Comparison of ENCODE assay signal across 2 cellular contexts in the genomic region with DNA sequence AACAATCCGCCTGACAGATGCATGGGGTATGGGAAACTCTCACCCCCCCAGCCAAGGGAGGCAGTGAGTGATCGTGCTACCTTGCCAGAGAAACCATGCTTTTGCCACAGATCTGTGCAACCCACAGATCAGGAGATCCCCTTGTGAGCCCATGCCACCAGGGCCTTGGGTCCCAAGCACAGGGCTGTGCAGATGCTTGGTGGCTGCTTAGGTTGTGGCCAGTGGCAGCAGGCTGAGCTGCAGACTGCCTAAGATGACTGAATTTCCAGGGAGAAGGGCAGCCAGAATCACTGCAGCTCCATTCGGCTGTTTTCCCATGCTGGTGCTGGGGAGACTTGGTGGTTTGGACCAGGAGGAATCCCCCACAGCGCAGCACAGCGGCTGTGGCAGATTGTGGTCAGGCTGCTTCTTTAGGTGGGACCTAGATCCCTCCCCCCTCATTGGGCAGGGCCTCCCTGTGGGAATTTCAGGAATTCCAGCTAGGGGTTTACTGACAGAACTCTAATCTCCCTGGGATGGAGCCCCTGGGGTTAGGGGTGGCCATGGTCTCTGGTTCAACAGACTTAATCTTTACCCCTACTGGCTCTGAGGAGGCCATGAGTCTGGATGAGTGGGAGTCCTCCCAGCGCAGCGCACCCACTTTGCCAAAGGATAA.
TF ChIP-seq lines count a peak whose summit lies in the region.

No MANE protein-coding gene starts in this region.

TF ChIP-seq in GM23338, 12 proteins besides CTCF, POLR2A, EP300 and RAD21 (continued from another document):
- no peak for TF ChIP-seq POLR2AphosphoS5 (IDR thresholded peaks at IDR 0.05; ENCODE audit: low read depth)
- TF ChIP-seq, protein P1, sequence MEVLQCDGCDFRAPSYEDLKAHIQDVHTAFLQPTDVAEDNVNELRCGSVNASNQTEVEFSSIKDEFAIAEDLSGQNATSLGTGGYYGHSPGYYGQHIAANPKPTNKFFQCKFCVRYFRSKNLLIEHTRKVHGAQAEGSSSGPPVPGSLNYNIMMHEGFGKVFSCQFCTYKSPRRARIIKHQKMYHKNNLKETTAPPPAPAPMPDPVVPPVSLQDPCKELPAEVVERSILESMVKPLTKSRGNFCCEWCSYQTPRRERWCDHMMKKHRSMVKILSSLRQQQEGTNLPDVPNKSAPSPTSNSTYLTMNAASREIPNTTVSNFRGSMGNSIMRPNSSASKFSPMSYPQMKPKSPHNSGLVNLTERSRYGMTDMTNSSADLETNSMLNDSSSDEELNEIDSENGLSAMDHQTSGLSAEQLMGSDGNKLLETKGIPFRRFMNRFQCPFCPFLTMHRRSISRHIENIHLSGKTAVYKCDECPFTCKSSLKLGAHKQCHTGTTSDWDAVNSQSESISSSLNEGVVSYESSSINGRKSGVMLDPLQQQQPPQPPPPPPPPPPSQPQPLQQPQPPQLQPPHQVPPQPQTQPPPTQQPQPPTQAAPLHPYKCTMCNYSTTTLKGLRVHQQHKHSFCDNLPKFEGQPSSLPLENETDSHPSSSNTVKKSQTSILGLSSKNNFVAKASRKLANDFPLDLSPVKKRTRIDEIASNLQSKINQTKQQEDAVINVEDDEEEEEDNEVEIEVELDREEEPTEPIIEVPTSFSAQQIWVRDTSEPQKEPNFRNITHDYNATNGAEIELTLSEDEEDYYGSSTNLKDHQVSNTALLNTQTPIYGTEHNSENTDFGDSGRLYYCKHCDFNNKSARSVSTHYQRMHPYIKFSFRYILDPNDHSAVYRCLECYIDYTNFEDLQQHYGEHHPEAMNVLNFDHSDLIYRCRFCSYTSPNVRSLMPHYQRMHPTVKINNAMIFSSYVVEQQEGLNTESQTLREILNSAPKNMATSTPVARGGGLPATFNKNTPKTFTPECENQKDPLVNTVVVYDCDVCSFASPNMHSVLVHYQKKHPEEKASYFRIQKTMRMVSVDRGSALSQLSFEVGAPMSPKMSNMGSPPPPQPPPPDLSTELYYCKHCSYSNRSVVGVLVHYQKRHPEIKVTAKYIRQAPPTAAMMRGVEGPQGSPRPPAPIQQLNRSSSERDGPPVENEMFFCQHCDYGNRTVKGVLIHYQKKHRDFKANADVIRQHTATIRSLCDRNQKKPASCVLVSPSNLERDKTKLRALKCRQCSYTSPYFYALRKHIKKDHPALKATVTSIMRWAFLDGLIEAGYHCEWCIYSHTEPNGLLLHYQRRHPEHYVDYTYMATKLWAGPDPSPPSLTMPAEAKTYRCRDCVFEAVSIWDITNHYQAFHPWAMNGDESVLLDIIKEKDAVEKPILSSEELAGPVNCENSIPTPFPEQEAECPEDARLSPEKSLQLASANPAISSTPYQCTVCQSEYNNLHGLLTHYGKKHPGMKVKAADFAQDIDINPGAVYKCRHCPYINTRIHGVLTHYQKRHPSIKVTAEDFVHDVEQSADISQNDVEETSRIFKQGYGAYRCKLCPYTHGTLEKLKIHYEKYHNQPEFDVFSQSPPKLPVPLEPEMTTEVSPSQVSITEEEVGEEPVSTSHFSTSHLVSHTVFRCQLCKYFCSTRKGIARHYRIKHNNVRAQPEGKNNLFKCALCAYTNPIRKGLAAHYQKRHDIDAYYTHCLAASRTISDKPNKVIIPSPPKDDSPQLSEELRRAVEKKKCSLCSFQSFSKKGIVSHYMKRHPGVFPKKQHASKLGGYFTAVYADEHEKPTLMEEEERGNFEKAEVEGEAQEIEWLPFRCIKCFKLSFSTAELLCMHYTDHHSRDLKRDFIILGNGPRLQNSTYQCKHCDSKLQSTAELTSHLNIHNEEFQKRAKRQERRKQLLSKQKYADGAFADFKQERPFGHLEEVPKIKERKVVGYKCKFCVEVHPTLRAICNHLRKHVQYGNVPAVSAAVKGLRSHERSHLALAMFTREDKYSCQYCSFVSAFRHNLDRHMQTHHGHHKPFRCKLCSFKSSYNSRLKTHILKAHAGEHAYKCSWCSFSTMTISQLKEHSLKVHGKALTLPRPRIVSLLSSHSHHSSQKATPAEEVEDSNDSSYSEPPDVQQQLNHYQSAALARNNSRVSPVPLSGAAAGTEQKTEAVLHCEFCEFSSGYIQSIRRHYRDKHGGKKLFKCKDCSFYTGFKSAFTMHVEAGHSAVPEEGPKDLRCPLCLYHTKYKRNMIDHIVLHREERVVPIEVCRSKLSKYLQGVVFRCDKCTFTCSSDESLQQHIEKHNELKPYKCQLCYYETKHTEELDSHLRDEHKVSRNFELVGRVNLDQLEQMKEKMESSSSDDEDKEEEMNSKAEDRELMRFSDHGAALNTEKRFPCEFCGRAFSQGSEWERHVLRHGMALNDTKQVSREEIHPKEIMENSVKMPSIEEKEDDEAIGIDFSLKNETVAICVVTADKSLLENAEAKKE (CRISPR knock-in tag; IDR thresholded peaks at IDR 0.05), result no peak
- TF ChIP-seq, protein P2, sequence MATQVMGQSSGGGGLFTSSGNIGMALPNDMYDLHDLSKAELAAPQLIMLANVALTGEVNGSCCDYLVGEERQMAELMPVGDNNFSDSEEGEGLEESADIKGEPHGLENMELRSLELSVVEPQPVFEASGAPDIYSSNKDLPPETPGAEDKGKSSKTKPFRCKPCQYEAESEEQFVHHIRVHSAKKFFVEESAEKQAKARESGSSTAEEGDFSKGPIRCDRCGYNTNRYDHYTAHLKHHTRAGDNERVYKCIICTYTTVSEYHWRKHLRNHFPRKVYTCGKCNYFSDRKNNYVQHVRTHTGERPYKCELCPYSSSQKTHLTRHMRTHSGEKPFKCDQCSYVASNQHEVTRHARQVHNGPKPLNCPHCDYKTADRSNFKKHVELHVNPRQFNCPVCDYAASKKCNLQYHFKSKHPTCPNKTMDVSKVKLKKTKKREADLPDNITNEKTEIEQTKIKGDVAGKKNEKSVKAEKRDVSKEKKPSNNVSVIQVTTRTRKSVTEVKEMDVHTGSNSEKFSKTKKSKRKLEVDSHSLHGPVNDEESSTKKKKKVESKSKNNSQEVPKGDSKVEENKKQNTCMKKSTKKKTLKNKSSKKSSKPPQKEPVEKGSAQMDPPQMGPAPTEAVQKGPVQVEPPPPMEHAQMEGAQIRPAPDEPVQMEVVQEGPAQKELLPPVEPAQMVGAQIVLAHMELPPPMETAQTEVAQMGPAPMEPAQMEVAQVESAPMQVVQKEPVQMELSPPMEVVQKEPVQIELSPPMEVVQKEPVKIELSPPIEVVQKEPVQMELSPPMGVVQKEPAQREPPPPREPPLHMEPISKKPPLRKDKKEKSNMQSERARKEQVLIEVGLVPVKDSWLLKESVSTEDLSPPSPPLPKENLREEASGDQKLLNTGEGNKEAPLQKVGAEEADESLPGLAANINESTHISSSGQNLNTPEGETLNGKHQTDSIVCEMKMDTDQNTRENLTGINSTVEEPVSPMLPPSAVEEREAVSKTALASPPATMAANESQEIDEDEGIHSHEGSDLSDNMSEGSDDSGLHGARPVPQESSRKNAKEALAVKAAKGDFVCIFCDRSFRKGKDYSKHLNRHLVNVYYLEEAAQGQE (IDR thresholded peaks at IDR 0.05; ENCODE audit: unreplicated experiment), result no peak
- TF ChIP-seq JUNB (IDR thresholded peaks at IDR 0.05; ENCODE audit: unreplicated experiment), result no peak
- TF ChIP-seq ZNF114 (CRISPR knock-in tag; IDR thresholded peaks at IDR 0.05), result no peak
- TF ChIP-seq NANOG (IDR thresholded peaks at IDR 0.05; ENCODE audit: borderline replicate concordance), result no peak
- TF ChIP-seq CREB1 (CRISPR knock-in tag; IDR thresholded peaks at IDR 0.05; ENCODE audit: low read depth), result no peak
TF ChIP-seq in GM23338: peak in this region for 0.

TF ChIP-seq in WTC11, 78 proteins besides CTCF, POLR2A, EP300 and RAD21 (continued from another document):
- TF ChIP-seq, protein P3, sequence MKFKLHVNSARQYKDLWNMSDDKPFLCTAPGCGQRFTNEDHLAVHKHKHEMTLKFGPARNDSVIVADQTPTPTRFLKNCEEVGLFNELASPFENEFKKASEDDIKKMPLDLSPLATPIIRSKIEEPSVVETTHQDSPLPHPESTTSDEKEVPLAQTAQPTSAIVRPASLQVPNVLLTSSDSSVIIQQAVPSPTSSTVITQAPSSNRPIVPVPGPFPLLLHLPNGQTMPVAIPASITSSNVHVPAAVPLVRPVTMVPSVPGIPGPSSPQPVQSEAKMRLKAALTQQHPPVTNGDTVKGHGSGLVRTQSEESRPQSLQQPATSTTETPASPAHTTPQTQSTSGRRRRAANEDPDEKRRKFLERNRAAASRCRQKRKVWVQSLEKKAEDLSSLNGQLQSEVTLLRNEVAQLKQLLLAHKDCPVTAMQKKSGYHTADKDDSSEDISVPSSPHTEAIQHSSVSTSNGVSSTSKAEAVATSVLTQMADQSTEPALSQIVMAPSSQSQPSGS (CRISPR knock-in tag; IDR thresholded peaks at IDR 0.05; ENCODE audit: borderline replicate concordance, low read depth), result no peak
- TF ChIP-seq, protein P4, sequence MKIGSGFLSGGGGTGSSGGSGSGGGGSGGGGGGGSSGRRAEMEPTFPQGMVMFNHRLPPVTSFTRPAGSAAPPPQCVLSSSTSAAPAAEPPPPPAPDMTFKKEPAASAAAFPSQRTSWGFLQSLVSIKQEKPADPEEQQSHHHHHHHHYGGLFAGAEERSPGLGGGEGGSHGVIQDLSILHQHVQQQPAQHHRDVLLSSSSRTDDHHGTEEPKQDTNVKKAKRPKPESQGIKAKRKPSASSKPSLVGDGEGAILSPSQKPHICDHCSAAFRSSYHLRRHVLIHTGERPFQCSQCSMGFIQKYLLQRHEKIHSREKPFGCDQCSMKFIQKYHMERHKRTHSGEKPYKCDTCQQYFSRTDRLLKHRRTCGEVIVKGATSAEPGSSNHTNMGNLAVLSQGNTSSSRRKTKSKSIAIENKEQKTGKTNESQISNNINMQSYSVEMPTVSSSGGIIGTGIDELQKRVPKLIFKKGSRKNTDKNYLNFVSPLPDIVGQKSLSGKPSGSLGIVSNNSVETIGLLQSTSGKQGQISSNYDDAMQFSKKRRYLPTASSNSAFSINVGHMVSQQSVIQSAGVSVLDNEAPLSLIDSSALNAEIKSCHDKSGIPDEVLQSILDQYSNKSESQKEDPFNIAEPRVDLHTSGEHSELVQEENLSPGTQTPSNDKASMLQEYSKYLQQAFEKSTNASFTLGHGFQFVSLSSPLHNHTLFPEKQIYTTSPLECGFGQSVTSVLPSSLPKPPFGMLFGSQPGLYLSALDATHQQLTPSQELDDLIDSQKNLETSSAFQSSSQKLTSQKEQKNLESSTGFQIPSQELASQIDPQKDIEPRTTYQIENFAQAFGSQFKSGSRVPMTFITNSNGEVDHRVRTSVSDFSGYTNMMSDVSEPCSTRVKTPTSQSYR (CRISPR knock-in tag; IDR thresholded peaks at IDR 0.05), result no peak
- TF ChIP-seq PRRX2 (CRISPR knock-in tag; IDR thresholded peaks at IDR 0.05) (no peak), ZNF219 (CRISPR knock-in tag; IDR thresholded peaks at IDR 0.05; ENCODE audit: borderline replicate concordance) (no peak), GRHL2 (CRISPR knock-in tag; IDR thresholded peaks at IDR 0.05; ENCODE audit: insufficient replicate concordance, severe bottlenecking) (no peak), CREM (CRISPR knock-in tag; IDR thresholded peaks at IDR 0.05) (no peak), ZNF416 (CRISPR knock-in tag; IDR thresholded peaks at IDR 0.05) (no peak), FOXP1 (CRISPR knock-in tag; IDR thresholded peaks at IDR 0.05; ENCODE audit: borderline replicate concordance) (no peak), ZNF317 (CRISPR knock-in tag; IDR thresholded peaks at IDR 0.05; ENCODE audit: borderline replicate concordance, low read depth) (no peak), IRF2 (CRISPR knock-in tag; IDR thresholded peaks at IDR 0.05; ENCODE audit: borderline replicate concordance, low read depth) (no peak), NR3C1 (CRISPR knock-in tag; conservative IDR thresholded peaks at IDR 0.05; ENCODE audit: low read depth) (no peak)
- TF ChIP-seq, protein P5, sequence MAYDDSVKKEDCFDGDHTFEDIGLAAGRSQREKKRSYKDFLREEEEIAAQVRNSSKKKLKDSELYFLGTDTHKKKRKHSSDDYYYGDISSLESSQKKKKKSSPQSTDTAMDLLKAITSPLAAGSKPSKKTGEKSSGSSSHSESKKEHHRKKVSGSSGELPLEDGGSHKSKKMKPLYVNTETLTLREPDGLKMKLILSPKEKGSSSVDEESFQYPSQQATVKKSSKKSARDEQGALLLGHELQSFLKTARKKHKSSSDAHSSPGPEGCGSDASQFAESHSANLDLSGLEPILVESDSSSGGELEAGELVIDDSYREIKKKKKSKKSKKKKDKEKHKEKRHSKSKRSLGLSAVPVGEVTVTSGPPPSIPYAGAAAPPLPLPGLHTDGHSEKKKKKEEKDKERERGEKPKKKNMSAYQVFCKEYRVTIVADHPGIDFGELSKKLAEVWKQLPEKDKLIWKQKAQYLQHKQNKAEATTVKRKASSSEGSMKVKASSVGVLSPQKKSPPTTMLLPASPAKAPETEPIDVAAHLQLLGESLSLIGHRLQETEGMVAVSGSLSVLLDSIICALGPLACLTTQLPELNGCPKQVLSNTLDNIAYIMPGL (CRISPR knock-in tag; IDR thresholded peaks at IDR 0.05), result no peak
- TF ChIP-seq, protein P6, sequence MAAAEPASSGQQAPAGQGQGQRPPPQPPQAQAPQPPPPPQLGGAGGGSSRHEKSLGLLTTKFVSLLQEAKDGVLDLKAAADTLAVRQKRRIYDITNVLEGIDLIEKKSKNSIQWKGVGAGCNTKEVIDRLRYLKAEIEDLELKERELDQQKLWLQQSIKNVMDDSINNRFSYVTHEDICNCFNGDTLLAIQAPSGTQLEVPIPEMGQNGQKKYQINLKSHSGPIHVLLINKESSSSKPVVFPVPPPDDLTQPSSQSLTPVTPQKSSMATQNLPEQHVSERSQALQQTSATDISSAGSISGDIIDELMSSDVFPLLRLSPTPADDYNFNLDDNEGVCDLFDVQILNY (CRISPR knock-in tag; IDR thresholded peaks at IDR 0.05), result no peak
- TF ChIP-seq, protein P7, sequence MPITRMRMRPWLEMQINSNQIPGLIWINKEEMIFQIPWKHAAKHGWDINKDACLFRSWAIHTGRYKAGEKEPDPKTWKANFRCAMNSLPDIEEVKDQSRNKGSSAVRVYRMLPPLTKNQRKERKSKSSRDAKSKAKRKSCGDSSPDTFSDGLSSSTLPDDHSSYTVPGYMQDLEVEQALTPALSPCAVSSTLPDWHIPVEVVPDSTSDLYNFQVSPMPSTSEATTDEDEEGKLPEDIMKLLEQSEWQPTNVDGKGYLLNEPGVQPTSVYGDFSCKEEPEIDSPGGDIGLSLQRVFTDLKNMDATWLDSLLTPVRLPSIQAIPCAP (CRISPR knock-in tag; IDR thresholded peaks at IDR 0.05), result no peak
- TF ChIP-seq, protein P8, sequence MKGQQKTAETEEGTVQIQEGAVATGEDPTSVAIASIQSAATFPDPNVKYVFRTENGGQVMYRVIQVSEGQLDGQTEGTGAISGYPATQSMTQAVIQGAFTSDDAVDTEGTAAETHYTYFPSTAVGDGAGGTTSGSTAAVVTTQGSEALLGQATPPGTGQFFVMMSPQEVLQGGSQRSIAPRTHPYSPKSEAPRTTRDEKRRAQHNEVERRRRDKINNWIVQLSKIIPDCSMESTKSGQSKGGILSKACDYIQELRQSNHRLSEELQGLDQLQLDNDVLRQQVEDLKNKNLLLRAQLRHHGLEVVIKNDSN (CRISPR knock-in tag; IDR thresholded peaks at IDR 0.05), result no peak
TF ChIP-seq in WTC11: peak in this region for 0.
